Comparison of ENCODE assay signal across 9 cellular contexts in genomic region chr18:52288403-52289004, GRCh38. TPM values are rescaled to one million over a fixed set of nuclear protein-coding genes. Genes with fewer than 3 reads are reported as not detected.
A peak's percentile ranks its signal among the peaks of the same experiment; 100 is the strongest.
DNase-seq lines count a peak whose midpoint lies in the region; ATAC-seq and TF ChIP-seq lines count a peak whose summit lies in the region.
"Had no signal": no experiment of that assay in that cellular context is flagged by ENCODE, and none has a peak within 500 bp of the region (broad histone marks: within the 10 kb centered on the region; RNA-seq: fewer than 3 reads in every experiment).

No MANE protein-coding gene starts in this region.

- ATAC-seq in GM21529 (IDR thresholded peaks at IDR 0.05; ENCODE audit: unreplicated experiment) (peak; percentile 58), esophagus mucosa (peak; percentile 36), HG03378 (IDR thresholded peaks at IDR 0.05; ENCODE audit: unreplicated experiment) (no peak)

- no peak overlapping the region for H3K4me3 ChIP-seq in uterus

- intact Hi-C loops in uterus (cut with DNase I; ENCODE audit: low total_unique reads), result no loop called here

- TF ChIP-seq CTCF in uterus (IDR thresholded peaks at IDR 0.05), result no peak

- no peaks in the 10 kb centered on the region for H3K27me3 ChIP-seq in uterus

- H3K36me3 ChIP-seq in uterus, result no peaks in the 10 kb centered on the region

- TF ChIP-seq POLR2A in uterus (IDR thresholded peaks at IDR 0.05), result no peak

- DNase-seq in DMS 273 (lab: John Stamatoyannopoulos, UW; ENCODE audit: unreplicated experiment), result peak; percentile 57
- no peak for DNase-seq in DMS 273 treated with DMSO at 0.1 percent for 48 hours (lab: John Stamatoyannopoulos, UW)
- DNase-seq in NCI-H2171 (lab: John Stamatoyannopoulos, UW), result peak; percentile 5
- DNase-seq in uterus, result no peak
- no peak for DNase-seq in NCI-H1048 (lab: John Stamatoyannopoulos, UW)

- no peaks in the 10 kb centered on the region for H3K9me3 ChIP-seq in uterus

- no peaks in the 10 kb centered on the region for H3K4me1 ChIP-seq in uterus

- H3K27ac ChIP-seq in uterus, result no peak overlapping the region

RNA-seq across cellular contexts. Expression of gene DCC, which starts 51.5 kb away (rescaled TPM):
- not detected for total RNA-seq in esophagus mucosa
- total RNA-seq in uterus, result 1 to 10 TPM in 1 of 4 donors, under 1 TPM in 1, not detected in 2; 0.40 to 3.2 TPM
- total RNA-seq: subcutaneous adipose tissue had no signal

Comparison
In these comparisons a context has a peak if more than half of its experiments do, and no peak if none do; other contexts are left out.
1. DNase-seq: peak in DMS 273 (single experiment) and NCI-H2171 (single experiment); none in DMS 273 treated with DMSO at 0.1 percent for 48 hours (single experiment), uterus (0 of 2) and NCI-H1048 (single experiment).